Comparison of ENCODE assay signal across 12 cellular contexts in the genomic region with DNA sequence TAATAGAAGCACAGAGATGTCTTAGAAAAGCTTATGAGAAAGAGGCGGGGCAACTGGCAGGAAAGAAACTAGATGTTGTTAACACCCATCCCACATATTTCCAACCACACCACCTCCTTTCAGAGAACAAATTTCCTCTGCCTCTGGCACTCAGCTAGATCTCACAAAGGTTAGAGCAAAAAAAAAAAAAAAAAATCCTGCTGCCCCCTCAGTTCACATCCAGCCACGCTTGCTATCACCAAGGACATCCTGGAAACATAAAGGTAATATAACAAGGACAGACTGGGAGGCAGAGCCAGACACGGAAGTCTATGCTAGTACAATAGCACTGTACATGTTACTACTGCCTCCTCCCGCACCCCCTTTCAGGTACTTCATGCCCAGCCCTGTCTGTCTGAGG.
DNase-seq lines count a peak whose midpoint lies in the region; ATAC-seq, FAIRE-seq and TF ChIP-seq lines count a peak whose summit lies in the region.
"Had no signal": no experiment of that assay in that cellular context is flagged by ENCODE, and none has a peak within 500 bp of the region (broad histone marks: within the 10 kb centered on the region; RNA-seq: fewer than 3 reads in every experiment).

No MANE protein-coding gene starts in this region.

- H3K27ac ChIP-seq in pancreas = no peak overlapping the region

- no peaks in the 10 kb centered on the region for H3K9me3 ChIP-seq in pancreas

- peaks cover 28% of the 10 kb centered on the region for H3K9me3 Mint-ChIP-seq in activated naive CD8-positive, alpha-beta T cell treated with anti-CD3 and anti-CD28 coated beads, Interleukin-2, amount 50 U/mL, for 24 hours

- FAIRE-seq in pancreas (lab: Jason Lieb, UNC) = no peak
- FAIRE-seq: bronchial epithelial cell had no signal

- no peak for TF ChIP-seq CTCF in pancreas (IDR thresholded peaks at IDR 0.05)

- no peaks in the 10 kb centered on the region for H3K27me3 ChIP-seq in pancreas
- H3K27me3 ChIP-seq in H7 (ENCODE audit: control insufficient read depth, insufficient read depth, low read length) = no peaks in the 10 kb centered on the region

- peaks cover 18% of the 10 kb centered on the region for H3K36me3 Mint-ChIP-seq in activated naive CD8-positive, alpha-beta T cell treated with anti-CD3 and anti-CD28 coated beads, Interleukin-2, amount 50 U/mL, for 24 hours (ENCODE audit: low read depth)

- H3K4me3 Mint-ChIP-seq in activated naive CD8-positive, alpha-beta T cell treated with anti-CD3 and anti-CD28 coated beads, Interleukin-2, amount 50 U/mL, for 24 hours = peak overlapping the region; percentile 64

- H3K27ac Mint-ChIP-seq in activated naive CD8-positive, alpha-beta T cell treated with anti-CD3 and anti-CD28 coated beads, Interleukin-2, amount 50 U/mL, for 24 hours = peak overlapping the region; percentile 97

- peaks cover 60% of the 10 kb centered on the region for H3K4me1 Mint-ChIP-seq in activated naive CD8-positive, alpha-beta T cell treated with anti-CD3 and anti-CD28 coated beads, Interleukin-2, amount 50 U/mL, for 24 hours

- no peaks in the 10 kb centered on the region for H3K36me3 ChIP-seq in pancreas
- no peaks in the 10 kb centered on the region for H3K36me3 ChIP-seq in H7 (replicated peaks; ENCODE audit: control insufficient read depth, insufficient read depth, low read length)

- H3K4me1 ChIP-seq in pancreas = no peaks in the 10 kb centered on the region

- 71 to 75% methylated on average over 4 of the region's 4 CpGs for WGBS in pancreas, 2 donors

- ATAC-seq in GM19372 (IDR thresholded peaks at IDR 0.05; ENCODE audit: low read depth, unreplicated experiment) (peak; percentile 42), pancreas (no peak)
- ATAC-seq in activated naive CD8-positive, alpha-beta T cell treated with anti-CD3 and anti-CD28 coated beads, Interleukin-2, amount 50 U/mL, for 24 hours = peak; percentile 68

- no peaks in the 10 kb centered on the region for H3K27me3 Mint-ChIP-seq in activated naive CD8-positive, alpha-beta T cell treated with anti-CD3 and anti-CD28 coated beads, Interleukin-2, amount 50 U/mL, for 24 hours
- H3K27me3 Mint-ChIP-seq: naive B cell had no signal

- DNase-seq in T-helper 1 cell (peak in 3 of 5 donors; percentile 21 to 69 (median 25)), pancreas (no peak), GM19240 (ENCODE audit: insufficient read length, low spot score) (no peak), NCI-H1930 (lab: John Stamatoyannopoulos, UW) (no peak), H7 (no peak)
- DNase-seq in activated naive CD8-positive, alpha-beta T cell treated with anti-CD3 and anti-CD28 coated beads, Interleukin-2, amount 50 U/mL, for 24 hours = peak; percentile 49
- DNase-seq in stimulated activated CD8-positive, alpha-beta memory T cell treated with anti-CD3 and anti-CD28 coated beads, Interleukin-15, amount 100 ng/mL, for 1 hour (ENCODE audit: low read depth) = peak; percentile 15
- DNase-seq: glutamatergic neuron, naive B cell, NCI-H345 had no signal

- no peak overlapping the region for H3K4me3 ChIP-seq in pancreas
- H3K4me3 ChIP-seq in H7 (ENCODE audit: insufficient read depth, low read depth, low read length) = no peak overlapping the region

- intact Hi-C loops in pancreas (cut with DNase I) = no loop called here

Comparison
In these comparisons a context has a peak if more than half of its experiments do, and no peak if none do; other contexts are left out.
1. ATAC-seq: peak in GM19372 (single experiment) and activated naive CD8-positive, alpha-beta T cell treated with anti-CD3 and anti-CD28 coated beads, Interleukin-2, amount 50 U/mL, for 24 hours (single experiment); none in pancreas (0 of 4).
2. DNase-seq: peak in T-helper 1 cell (3 of 5), activated naive CD8-positive, alpha-beta T cell treated with anti-CD3 and anti-CD28 coated beads, Interleukin-2, amount 50 U/mL, for 24 hours (single experiment) and stimulated activated CD8-positive, alpha-beta memory T cell treated with anti-CD3 and anti-CD28 coated beads, Interleukin-15, amount 100 ng/mL, for 1 hour (single experiment); none in pancreas (0 of 6), GM19240 (single experiment), NCI-H1930 (0 of 2) and H7 (single experiment).